ENCODE assay signal across 20 cellular contexts in the genomic region with DNA sequence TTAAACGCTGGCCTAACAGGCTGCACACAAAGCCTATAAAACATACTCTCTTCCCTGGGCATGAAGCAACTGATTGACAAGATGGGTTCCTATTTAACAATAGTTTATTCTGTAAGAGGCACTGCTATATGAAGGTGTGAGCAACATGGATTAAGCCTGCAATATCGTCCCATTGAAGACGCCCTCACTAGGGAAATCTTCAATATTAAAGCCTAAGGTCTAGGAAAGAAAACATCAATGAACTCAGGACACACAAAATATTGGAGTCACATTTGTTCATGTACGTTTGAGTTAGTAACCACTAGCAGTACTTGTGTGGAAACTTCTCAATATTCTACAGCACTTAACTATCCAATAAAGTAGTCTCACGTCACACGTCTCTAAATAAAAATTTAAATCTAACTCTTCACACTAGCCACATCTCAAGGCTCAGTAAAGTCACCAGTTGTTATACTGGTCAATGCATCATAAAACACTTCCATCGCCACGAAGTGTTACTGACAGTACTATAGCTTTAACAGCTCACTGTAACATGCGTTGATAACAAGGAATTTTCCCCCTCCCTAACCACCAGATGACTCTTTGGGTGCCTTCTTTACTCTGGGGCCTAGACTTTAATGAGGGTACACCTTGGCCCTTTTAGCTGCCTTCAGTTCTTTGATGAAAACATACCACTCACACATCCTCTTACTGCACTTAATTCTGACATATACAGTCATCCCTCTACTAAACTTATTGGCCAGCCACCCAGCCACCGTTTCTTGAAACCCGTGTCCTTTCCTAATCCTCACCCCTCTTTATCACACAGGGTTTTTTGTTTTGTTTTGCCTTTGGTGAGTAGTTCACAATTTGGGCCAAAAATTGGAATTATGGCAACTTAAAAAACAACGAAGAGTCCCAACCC. TPM values are rescaled to one million over a fixed set of nuclear protein-coding genes. Genes with fewer than 3 reads are reported as not detected.
DNase-seq lines count a peak whose midpoint lies in the region; ATAC-seq and TF ChIP-seq lines count a peak whose summit lies in the region.
"Had no signal": no experiment of that assay in that cellular context is flagged by ENCODE, and none has a peak within 500 bp of the region (broad histone marks: within the 10 kb centered on the region; RNA-seq: fewer than 3 reads in every experiment).

No MANE protein-coding gene starts in this region.

- no peaks in the 10 kb centered on the region for H3K27me3 ChIP-seq in right lobe of liver
- H3K27me3 ChIP-seq: gastrocnemius medialis, SJCRH30 had no signal

- H3K27me3 Mint-ChIP-seq in activated naive CD4-positive, alpha-beta T cell treated with anti-CD3 and anti-CD28 coated beads, Interleukin-2, amount 50 U/mL, for 24 hours = no peaks in the 10 kb centered on the region
- no peaks in the 10 kb centered on the region for H3K27me3 Mint-ChIP-seq in WTC11 (ENCODE audit: low read depth)

- H3K27ac Mint-ChIP-seq in activated naive CD4-positive, alpha-beta T cell treated with anti-CD3 and anti-CD28 coated beads, Interleukin-2, amount 50 U/mL, for 24 hours = peak overlapping the region; percentile 82
- H3K27ac Mint-ChIP-seq in WTC11 = peak overlapping the region; percentile 94

- peak; percentile 10 for TF ChIP-seq POLR2A in right lobe of liver (IDR thresholded peaks at IDR 0.05)

- H3K4me1 ChIP-seq in right lobe of liver = no peaks in the 10 kb centered on the region
- H3K4me1 ChIP-seq: prostate gland, SJCRH30 had no signal

- DNase-seq in activated naive CD4-positive, alpha-beta T cell treated with anti-CD3 and anti-CD28 coated beads, Interleukin-2, amount 50 U/mL, for 16 hours = no peak
- no peak for DNase-seq in WTC11 (ENCODE audit: low spot score)
- DNase-seq in right lobe of liver = no peak
- no peak for DNase-seq in germinal center (ENCODE audit: low spot score)
- DNase-seq in stimulated activated naive CD4-positive, alpha-beta T cell (lab: John Stamatoyannopoulos, UW) = no peak
- no peak for DNase-seq in cerebellar nuclear complex (lab: John Stamatoyannopoulos, UW)
- DNase-seq: activated CD4-positive, alpha-beta T cell treated with anti-CD3 and anti-CD28 coated beads for 4 hours; anterior cingulate cortex; gastrocnemius medialis; GF-D8; HCEC 1CT; NCI-H2081; NCI-H526; PC-3; SJCRH30; T-helper 9 cell had no signal

- no peak for ATAC-seq in WTC11
- ATAC-seq in right lobe of liver = no peak
- no peak for ATAC-seq in HG03378 (IDR thresholded peaks at IDR 0.05; ENCODE audit: unreplicated experiment)
- ATAC-seq: gastrocnemius medialis, PC-3 had no signal

- no peaks in the 10 kb centered on the region for H3K9me3 Mint-ChIP-seq in activated naive CD4-positive, alpha-beta T cell treated with anti-CD3 and anti-CD28 coated beads, Interleukin-2, amount 50 U/mL, for 24 hours
- H3K9me3 Mint-ChIP-seq in WTC11 = no peaks in the 10 kb centered on the region

- H3K27ac ChIP-seq in right lobe of liver = no peak overlapping the region
- H3K27ac ChIP-seq: gastrocnemius medialis, prostate gland, SJCRH30 had no signal

- intact Hi-C loops in right lobe of liver (cut with DNase I) = loop anchor here in 1 of 2 donors (10.0 kb wide), 1 partner anchor 49 kb away; no protein-coding TSS in a partner anchor

- peaks cover 52% of the 10 kb centered on the region for H3K4me1 Mint-ChIP-seq in activated naive CD4-positive, alpha-beta T cell treated with anti-CD3 and anti-CD28 coated beads, Interleukin-2, amount 50 U/mL, for 24 hours
- H3K4me1 Mint-ChIP-seq in WTC11 = peaks cover 63% of the 10 kb centered on the region

- H3K4me3 Mint-ChIP-seq in activated naive CD4-positive, alpha-beta T cell treated with anti-CD3 and anti-CD28 coated beads, Interleukin-2, amount 50 U/mL, for 24 hours = no peak overlapping the region
- H3K4me3 Mint-ChIP-seq in WTC11 = no peak overlapping the region

- H3K9me3 ChIP-seq in right lobe of liver = no peaks in the 10 kb centered on the region
- H3K9me3 ChIP-seq: gastrocnemius medialis, prostate gland, SJCRH30 had no signal

- H3K36me3 ChIP-seq in right lobe of liver = peaks cover 21 to 53% (median 29%) of the 10 kb centered on the region in 4 donors

- CTCF ChIA-PET in WTC11 (lab: Charles Lee) = interaction anchor here (0.6 kb wide), 1 partner anchor 14 kb away, joined by 3 read pairs; no protein-coding TSS in a partner anchor

- H3K36me3 Mint-ChIP-seq in activated naive CD4-positive, alpha-beta T cell treated with anti-CD3 and anti-CD28 coated beads, Interleukin-2, amount 50 U/mL, for 24 hours = peaks cover 40% of the 10 kb centered on the region
- H3K36me3 Mint-ChIP-seq in WTC11 = peaks cover 38% of the 10 kb centered on the region

- H3K4me3 ChIP-seq in right lobe of liver = no peak overlapping the region
- H3K4me3 ChIP-seq: gastrocnemius medialis, prostate gland, SJCRH30 had no signal

- TF ChIP-seq CTCF in WTC11 (IDR thresholded peaks at IDR 0.05) = no peak
- no peak for TF ChIP-seq CTCF in right lobe of liver (IDR thresholded peaks at IDR 0.05)

- POLR2A ChIA-PET in WTC11 (lab: Charles Lee) = no interaction called here

- WGBS in right lobe of liver (ENCODE audit: insufficient coverage, low coverage, low lambda C conversion rate, missing lambda C conversion rate) = 86% methylated on average over 10 of the region's 12 CpGs

TF ChIP-seq in WTC11, 78 proteins besides CTCF, POLR2A, EP300 and RAD21:
- 0 out of 2 replicates have a peak, but pooled peaks have one; percentile 16 for TF ChIP-seq CREB1 (CRISPR knock-in tag; IDR thresholded peaks at IDR 0.05)
- peak; percentile 20; the same call in 1 of the 2 replicates for TF ChIP-seq JAZF1 (CRISPR knock-in tag; IDR thresholded peaks at IDR 0.05)
- TF ChIP-seq, protein P1, sequence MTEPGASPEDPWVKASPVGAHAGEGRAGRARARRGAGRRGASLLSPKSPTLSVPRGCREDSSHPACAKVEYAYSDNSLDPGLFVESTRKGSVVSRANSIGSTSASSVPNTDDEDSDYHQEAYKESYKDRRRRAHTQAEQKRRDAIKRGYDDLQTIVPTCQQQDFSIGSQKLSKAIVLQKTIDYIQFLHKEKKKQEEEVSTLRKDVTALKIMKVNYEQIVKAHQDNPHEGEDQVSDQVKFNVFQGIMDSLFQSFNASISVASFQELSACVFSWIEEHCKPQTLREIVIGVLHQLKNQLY (CRISPR knock-in tag; IDR thresholded peaks at IDR 0.05) = no peak

RNA-seq across cellular contexts. Expression of a gene that starts 50.1 kb away (rescaled TPM):
- not detected in 3 replicates for total RNA-seq in WTC11 (2021)
- total RNA-seq in right lobe of liver = not detected
- total RNA-seq: epithelial cell of proximal tubule, gastrocnemius medialis, PC-3, prostate gland, SJCRH30 had no signal
